Comparison of ENCODE assay signal across 2 cellular contexts in the genomic region with DNA sequence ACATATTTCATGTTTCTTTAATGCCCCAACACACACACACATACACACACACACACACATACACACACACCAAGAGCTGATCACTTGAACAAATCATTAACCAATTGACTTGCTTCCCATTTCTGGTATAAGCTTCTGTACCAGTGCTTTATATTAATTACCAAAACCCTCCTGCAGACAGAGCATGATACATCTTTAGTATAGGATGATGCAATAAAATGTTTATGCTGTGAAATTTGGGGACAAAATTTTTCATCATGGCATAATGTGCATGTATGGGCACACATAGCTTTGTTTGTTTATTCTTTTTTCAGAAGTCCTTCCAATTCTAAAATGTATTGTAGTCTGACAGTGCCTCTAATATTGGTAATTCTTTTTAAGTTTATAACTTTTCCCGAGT.
TF ChIP-seq lines count a peak whose summit lies in the region.

No MANE protein-coding gene starts in this region.

TF ChIP-seq in HepG2, 621 proteins besides CTCF, POLR2A, EP300 and RAD21:
- peak; percentile 61; the same call in 1 of the 2 replicates for TF ChIP-seq ATF7 (IDR thresholded peaks at IDR 0.05)
- no peak for TF ChIP-seq ATF7 (CRISPR knock-in tag; IDR thresholded peaks at IDR 0.05)
- no peak for TF ChIP-seq SIX4 (CRISPR knock-in tag; IDR thresholded peaks at IDR 0.05)
- TF ChIP-seq, protein P1, sequence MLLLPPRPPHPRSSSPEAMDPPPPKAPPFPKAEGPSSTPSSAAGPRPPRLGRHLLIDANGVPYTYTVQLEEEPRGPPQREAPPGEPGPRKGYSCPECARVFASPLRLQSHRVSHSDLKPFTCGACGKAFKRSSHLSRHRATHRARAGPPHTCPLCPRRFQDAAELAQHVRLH (CRISPR knock-in tag; IDR thresholded peaks at IDR 0.05; ENCODE audit: borderline replicate concordance, low read depth) = no peak
- TF ChIP-seq ONECUT2 (CRISPR knock-in tag; IDR thresholded peaks at IDR 0.05) = no peak
- no peak for TF ChIP-seq ZNF44 (CRISPR knock-in tag; IDR thresholded peaks at IDR 0.05)
- TF ChIP-seq ZBTB25 (CRISPR knock-in tag; IDR thresholded peaks at IDR 0.05) = no peak
- no peak for TF ChIP-seq RFXANK (CRISPR knock-in tag; IDR thresholded peaks at IDR 0.05)
- no peak for TF ChIP-seq ZNF274 (CRISPR knock-in tag; IDR thresholded peaks at IDR 0.05)
- TF ChIP-seq ZNF354B (CRISPR knock-in tag; IDR thresholded peaks at IDR 0.05) = no peak
- TF ChIP-seq MAZ (IDR thresholded peaks at IDR 0.05; ENCODE audit: borderline replicate concordance, low read depth, low read length) = no peak
- TF ChIP-seq MAZ (CRISPR knock-in tag; IDR thresholded peaks at IDR 0.05; ENCODE audit: low read depth) = no peak
- no peak for TF ChIP-seq ZFP90 (CRISPR knock-in tag; IDR thresholded peaks at IDR 0.05; ENCODE audit: borderline replicate concordance)
- no peak for TF ChIP-seq ZBTB3 (CRISPR knock-in tag; IDR thresholded peaks at IDR 0.05; ENCODE audit: borderline replicate concordance, low read depth)
- no peak for TF ChIP-seq TCF7 (IDR thresholded peaks at IDR 0.05; ENCODE audit: low read depth)
- no peak for TF ChIP-seq FIP1L1 (IDR thresholded peaks at IDR 0.05; ENCODE audit: borderline replicate concordance, insufficient read depth, low read depth, low read length)
- TF ChIP-seq, protein P2, sequence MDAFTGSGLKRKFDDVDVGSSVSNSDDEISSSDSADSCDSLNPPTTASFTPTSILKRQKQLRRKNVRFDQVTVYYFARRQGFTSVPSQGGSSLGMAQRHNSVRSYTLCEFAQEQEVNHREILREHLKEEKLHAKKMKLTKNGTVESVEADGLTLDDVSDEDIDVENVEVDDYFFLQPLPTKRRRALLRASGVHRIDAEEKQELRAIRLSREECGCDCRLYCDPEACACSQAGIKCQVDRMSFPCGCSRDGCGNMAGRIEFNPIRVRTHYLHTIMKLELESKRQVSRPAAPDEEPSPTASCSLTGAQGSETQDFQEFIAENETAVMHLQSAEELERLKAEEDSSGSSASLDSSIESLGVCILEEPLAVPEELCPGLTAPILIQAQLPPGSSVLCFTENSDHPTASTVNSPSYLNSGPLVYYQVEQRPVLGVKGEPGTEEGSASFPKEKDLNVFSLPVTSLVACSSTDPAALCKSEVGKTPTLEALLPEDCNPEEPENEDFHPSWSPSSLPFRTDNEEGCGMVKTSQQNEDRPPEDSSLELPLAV (CRISPR knock-in tag; conservative IDR thresholded peaks at IDR 0.05; ENCODE audit: low read depth) = no peak
- peak; percentile 31; the same call in 1 of the 2 replicates for TF ChIP-seq CEBPB (IDR thresholded peaks at IDR 0.05; ENCODE audit: borderline replicate concordance, low read depth, low read length)

TF ChIP-seq in K562, 482 proteins besides CTCF, POLR2A, EP300 and RAD21:
- TF ChIP-seq, protein P3, sequence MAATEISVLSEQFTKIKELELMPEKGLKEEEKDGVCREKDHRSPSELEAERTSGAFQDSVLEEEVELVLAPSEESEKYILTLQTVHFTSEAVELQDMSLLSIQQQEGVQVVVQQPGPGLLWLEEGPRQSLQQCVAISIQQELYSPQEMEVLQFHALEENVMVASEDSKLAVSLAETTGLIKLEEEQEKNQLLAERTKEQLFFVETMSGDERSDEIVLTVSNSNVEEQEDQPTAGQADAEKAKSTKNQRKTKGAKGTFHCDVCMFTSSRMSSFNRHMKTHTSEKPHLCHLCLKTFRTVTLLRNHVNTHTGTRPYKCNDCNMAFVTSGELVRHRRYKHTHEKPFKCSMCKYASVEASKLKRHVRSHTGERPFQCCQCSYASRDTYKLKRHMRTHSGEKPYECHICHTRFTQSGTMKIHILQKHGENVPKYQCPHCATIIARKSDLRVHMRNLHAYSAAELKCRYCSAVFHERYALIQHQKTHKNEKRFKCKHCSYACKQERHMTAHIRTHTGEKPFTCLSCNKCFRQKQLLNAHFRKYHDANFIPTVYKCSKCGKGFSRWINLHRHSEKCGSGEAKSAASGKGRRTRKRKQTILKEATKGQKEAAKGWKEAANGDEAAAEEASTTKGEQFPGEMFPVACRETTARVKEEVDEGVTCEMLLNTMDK (IDR thresholded peaks at IDR 0.05; ENCODE audit: borderline replicate concordance, insufficient read depth, low read depth, low read length, poor library complexity, severe bottlenecking) = no peak
- TF ChIP-seq TRIM24 (IDR thresholded peaks at IDR 0.05) (peak; percentile 65 to 76; a peak in 2 of 4 replicates), CEBPG (CRISPR knock-in tag; IDR thresholded peaks at IDR 0.05) (no peak), CEBPG (tag; conservative IDR thresholded peaks at IDR 0.05 in 1 of 2, IDR thresholded peaks at IDR 0.05 in 1 of 2) (peak; percentile 89 to 92), ZSCAN32 (CRISPR knock-in tag; IDR thresholded peaks at IDR 0.05) (peak; percentile 81; the same call in 1 of the 2 replicates), IRF9 (tag; IDR thresholded peaks at IDR 0.05) (peak; percentile 46; the same call in 1 of the 2 replicates), NCOA2 (IDR thresholded peaks at IDR 0.05; ENCODE audit: partially characterized antibody in 2 of 2) (no peak), IFI16 (CRISPR knock-in tag; IDR thresholded peaks at IDR 0.05) (no peak), ZKSCAN1 (IDR thresholded peaks at IDR 0.05; ENCODE audit: low read depth, low read length) (no peak), ATF4 (CRISPR knock-in tag; IDR thresholded peaks at IDR 0.05) (peak; percentile 66; the same call in 1 of the 2 replicates), MYC (IDR thresholded peaks at IDR 0.05; ENCODE audit: low read depth, low read length) (no peak), MYC (CRISPR knock-in tag; IDR thresholded peaks at IDR 0.05; ENCODE audit: borderline replicate concordance, low read depth) (no peak), ZNF431 (CRISPR knock-in tag; IDR thresholded peaks at IDR 0.05) (no peak), CEBPB (tag; IDR thresholded peaks at IDR 0.05) (peak; percentile 71), NCOA6 (IDR thresholded peaks at IDR 0.05) (no peak)
- TF ChIP-seq, protein P4, sequence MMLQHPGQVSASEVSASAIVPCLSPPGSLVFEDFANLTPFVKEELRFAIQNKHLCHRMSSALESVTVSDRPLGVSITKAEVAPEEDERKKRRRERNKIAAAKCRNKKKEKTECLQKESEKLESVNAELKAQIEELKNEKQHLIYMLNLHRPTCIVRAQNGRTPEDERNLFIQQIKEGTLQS (IDR thresholded peaks at IDR 0.05) = peak; percentile 88
- TF ChIP-seq, protein P4 (CRISPR knock-in tag; conservative IDR thresholded peaks at IDR 0.05) = no peak
TF ChIP-seq in K562: peak in this region for 7.
